ENCODE assay signal across 14 cellular contexts in genomic region chr1:245458761-245459174, GRCh38.
DNase-seq lines count a peak whose midpoint lies in the region; TF ChIP-seq lines count a peak whose summit lies in the region.
"Had no signal": no experiment of that assay in that cellular context is flagged by ENCODE, and none has a peak within 500 bp of the region (broad histone marks: within the 10 kb centered on the region; RNA-seq: fewer than 3 reads in every experiment).

No MANE protein-coding gene starts in this region.

- H3K27ac Mint-ChIP-seq in progenitor cell of endocrine pancreas, result no peak overlapping the region
- H3K27ac Mint-ChIP-seq: activated CD8-positive, alpha-beta T cell treated with anti-CD3 and anti-CD28 coated beads, Interleukin-2, amount 10 ng/mL, durations not matched to agents 7 days and 5 days; activated naive CD4-positive, alpha-beta T cell treated with anti-CD3 and anti-CD28 coated beads, Interleukin-2, amount 50 U/mL, for 72 hours; stimulated activated memory B cell treated with anti-CD40 and anti-IgM and Interleukin-4, amounts not matched to agents 10 μg/mL and 1 μg/mL and 100 μg/mL, for 72 hours had no signal

- H3K9me3 ChIP-seq in Peyer's patch, result no peaks in the 10 kb centered on the region
- H3K9me3 ChIP-seq: colonic mucosa had no signal

- H3K4me1 Mint-ChIP-seq in progenitor cell of endocrine pancreas (ENCODE audit: low read depth), result peaks cover 3% of the 10 kb centered on the region
- H3K4me1 Mint-ChIP-seq: stimulated activated memory B cell treated with anti-CD40 and anti-IgM and Interleukin-4, amounts not matched to agents 10 μg/mL and 1 μg/mL and 100 μg/mL, for 72 hours had no signal

- no peak for TF ChIP-seq POLR2A in Peyer's patch (IDR thresholded peaks at IDR 0.05)

- no peaks in the 10 kb centered on the region for H3K4me1 ChIP-seq in Peyer's patch
- H3K4me1 ChIP-seq: colonic mucosa had no signal

- H3K27me3 ChIP-seq in Peyer's patch, result no peaks in the 10 kb centered on the region
- H3K27me3 ChIP-seq: colonic mucosa had no signal

- no peaks in the 10 kb centered on the region for H3K27me3 Mint-ChIP-seq in progenitor cell of endocrine pancreas

- no peaks in the 10 kb centered on the region for H3K36me3 ChIP-seq in Peyer's patch
- H3K36me3 ChIP-seq: colonic mucosa had no signal

- no peak overlapping the region for H3K27ac ChIP-seq in Peyer's patch
- H3K27ac ChIP-seq: colonic mucosa had no signal

- no peaks in the 10 kb centered on the region for H3K36me3 Mint-ChIP-seq in progenitor cell of endocrine pancreas (ENCODE audit: insufficient read depth)
- H3K36me3 Mint-ChIP-seq: activated naive CD4-positive, alpha-beta T cell treated with anti-CD3 and anti-CD28 coated beads, Interleukin-2, amount 50 U/mL, for 72 hours; stimulated activated memory B cell treated with anti-CD40 and anti-IgM and Interleukin-4, amounts not matched to agents 10 μg/mL and 1 μg/mL and 100 μg/mL, for 72 hours had no signal

- H3K9me3 Mint-ChIP-seq in progenitor cell of endocrine pancreas (ENCODE audit: low read depth), result no peaks in the 10 kb centered on the region
- H3K9me3 Mint-ChIP-seq: stimulated activated memory B cell treated with anti-CD40 and anti-IgM and Interleukin-4, amounts not matched to agents 10 μg/mL and 1 μg/mL and 100 μg/mL, for 72 hours had no signal

- DNase-seq in GF-D8 (lab: John Stamatoyannopoulos, UW), result peak; percentile 53
- DNase-seq in NCI-H1436 (lab: John Stamatoyannopoulos, UW), result peak; percentile 66
- peak; percentile 79 for DNase-seq in amniotic epithelial cell (ENCODE audit: low read depth)
- peak; percentile 17 for DNase-seq in midbrain (lab: John Stamatoyannopoulos, UW)
- no peak for DNase-seq in Peyer's patch
- no peak for DNase-seq in NCI-H526 treated with DMSO at 0.1 percent for 48 hours (lab: John Stamatoyannopoulos, UW)
- no peak for DNase-seq in NCI-H524 (lab: John Stamatoyannopoulos, UW)
- DNase-seq in progenitor cell of endocrine pancreas (ENCODE audit: low spot score, unreplicated experiment), result no peak
- DNase-seq: activated CD8-positive, alpha-beta T cell treated with anti-CD3 and anti-CD28 coated beads, Interleukin-2, amount 10 ng/mL, durations not matched to agents 7 days and 5 days; colonic mucosa; glutamatergic neuron; NK-92 treated with Interleukin-12 subunit alpha and Interleukin-12 subunit beta, amount 100 ng/mL, for 24 hours had no signal

- no peak overlapping the region for H3K4me3 ChIP-seq in Peyer's patch
- H3K4me3 ChIP-seq: colonic mucosa had no signal

- TF ChIP-seq CTCF in Peyer's patch (IDR thresholded peaks at IDR 0.05) (no peak), progenitor cell of endocrine pancreas (IDR thresholded peaks at IDR 0.05; ENCODE audit: unreplicated experiment) (no peak)

- H3K4me3 Mint-ChIP-seq in progenitor cell of endocrine pancreas (ENCODE audit: low read depth), result no peak overlapping the region
- H3K4me3 Mint-ChIP-seq: activated CD8-positive, alpha-beta T cell treated with anti-CD3 and anti-CD28 coated beads, Interleukin-2, amount 10 ng/mL, durations not matched to agents 7 days and 5 days; stimulated activated memory B cell treated with anti-CD40 and anti-IgM and Interleukin-4, amounts not matched to agents 10 μg/mL and 1 μg/mL and 100 μg/mL, for 72 hours had no signal

Comparison
In these comparisons a context has a peak if more than half of its experiments do, and no peak if none do; other contexts are left out.
1. DNase-seq: peak in GF-D8 (single experiment), NCI-H1436 (single experiment), amniotic epithelial cell (single experiment) and midbrain (single experiment); none in Peyer's patch (0 of 3), NCI-H526 treated with DMSO at 0.1 percent for 48 hours (single experiment), NCI-H524 (0 of 2) and progenitor cell of endocrine pancreas (single experiment).